1 cellular context compared by ENCODE assay signal in the genomic region with DNA sequence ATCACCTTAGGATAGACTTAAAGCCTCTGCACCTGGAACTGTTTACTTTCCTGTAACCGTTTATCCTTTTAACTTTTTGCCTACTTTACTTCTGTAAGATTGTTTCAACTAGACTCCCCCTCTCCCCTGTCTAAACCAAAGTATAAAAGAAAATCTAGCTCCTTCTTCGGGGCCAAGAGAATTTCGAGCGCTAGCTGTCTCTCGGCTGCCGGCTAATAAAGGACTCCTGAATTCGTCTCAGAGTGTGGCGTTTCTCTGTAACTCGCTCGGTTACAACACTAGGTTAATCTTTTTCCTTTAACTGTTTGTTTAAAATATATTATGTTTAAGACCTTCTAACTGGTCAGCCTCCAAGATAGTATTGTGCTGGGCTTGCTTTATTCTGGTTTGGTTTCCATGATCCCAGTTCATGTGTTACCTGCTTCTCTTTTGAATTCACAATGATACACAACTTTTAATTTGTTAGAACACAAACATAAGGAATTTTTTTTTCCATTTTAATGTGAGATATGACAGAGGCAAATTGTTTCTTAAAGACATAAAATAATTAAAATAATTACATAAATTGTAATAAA.
A peak's percentile ranks its signal among the peaks of the same experiment; 100 is the strongest.
TF ChIP-seq lines count a peak whose summit lies in the region.

No MANE protein-coding gene starts in this region.

TF ChIP-seq in K562, 482 proteins besides CTCF, POLR2A, EP300 and RAD21 (continued from another document):
- TF ChIP-seq, protein P1, sequence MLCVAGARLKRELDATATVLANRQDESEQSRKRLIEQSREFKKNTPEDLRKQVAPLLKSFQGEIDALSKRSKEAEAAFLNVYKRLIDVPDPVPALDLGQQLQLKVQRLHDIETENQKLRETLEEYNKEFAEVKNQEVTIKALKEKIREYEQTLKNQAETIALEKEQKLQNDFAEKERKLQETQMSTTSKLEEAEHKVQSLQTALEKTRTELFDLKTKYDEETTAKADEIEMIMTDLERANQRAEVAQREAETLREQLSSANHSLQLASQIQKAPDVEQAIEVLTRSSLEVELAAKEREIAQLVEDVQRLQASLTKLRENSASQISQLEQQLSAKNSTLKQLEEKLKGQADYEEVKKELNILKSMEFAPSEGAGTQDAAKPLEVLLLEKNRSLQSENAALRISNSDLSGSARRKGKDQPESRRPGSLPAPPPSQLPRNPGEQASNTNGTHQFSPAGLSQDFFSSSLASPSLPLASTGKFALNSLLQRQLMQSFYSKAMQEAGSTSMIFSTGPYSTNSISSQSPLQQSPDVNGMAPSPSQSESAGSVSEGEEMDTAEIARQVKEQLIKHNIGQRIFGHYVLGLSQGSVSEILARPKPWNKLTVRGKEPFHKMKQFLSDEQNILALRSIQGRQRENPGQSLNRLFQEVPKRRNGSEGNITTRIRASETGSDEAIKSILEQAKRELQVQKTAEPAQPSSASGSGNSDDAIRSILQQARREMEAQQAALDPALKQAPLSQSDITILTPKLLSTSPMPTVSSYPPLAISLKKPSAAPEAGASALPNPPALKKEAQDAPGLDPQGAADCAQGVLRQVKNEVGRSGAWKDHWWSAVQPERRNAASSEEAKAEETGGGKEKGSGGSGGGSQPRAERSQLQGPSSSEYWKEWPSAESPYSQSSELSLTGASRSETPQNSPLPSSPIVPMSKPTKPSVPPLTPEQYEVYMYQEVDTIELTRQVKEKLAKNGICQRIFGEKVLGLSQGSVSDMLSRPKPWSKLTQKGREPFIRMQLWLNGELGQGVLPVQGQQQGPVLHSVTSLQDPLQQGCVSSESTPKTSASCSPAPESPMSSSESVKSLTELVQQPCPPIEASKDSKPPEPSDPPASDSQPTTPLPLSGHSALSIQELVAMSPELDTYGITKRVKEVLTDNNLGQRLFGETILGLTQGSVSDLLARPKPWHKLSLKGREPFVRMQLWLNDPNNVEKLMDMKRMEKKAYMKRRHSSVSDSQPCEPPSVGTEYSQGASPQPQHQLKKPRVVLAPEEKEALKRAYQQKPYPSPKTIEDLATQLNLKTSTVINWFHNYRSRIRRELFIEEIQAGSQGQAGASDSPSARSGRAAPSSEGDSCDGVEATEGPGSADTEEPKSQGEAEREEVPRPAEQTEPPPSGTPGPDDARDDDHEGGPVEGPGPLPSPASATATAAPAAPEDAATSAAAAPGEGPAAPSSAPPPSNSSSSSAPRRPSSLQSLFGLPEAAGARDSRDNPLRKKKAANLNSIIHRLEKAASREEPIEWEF (CRISPR knock-in tag; IDR thresholded peaks at IDR 0.05) = no peak
- no peak for TF ChIP-seq MCM2 (IDR thresholded peaks at IDR 0.05; ENCODE audit: low read depth)
- TF ChIP-seq KDM1A (IDR thresholded peaks at IDR 0.05) = peak; percentile 83
- no peak for TF ChIP-seq PRMT5 (CRISPR knock-in tag; IDR thresholded peaks at IDR 0.05)
- TF ChIP-seq PML (IDR thresholded peaks at IDR 0.05; ENCODE audit: low read length) = no peak
- TF ChIP-seq, protein P2, sequence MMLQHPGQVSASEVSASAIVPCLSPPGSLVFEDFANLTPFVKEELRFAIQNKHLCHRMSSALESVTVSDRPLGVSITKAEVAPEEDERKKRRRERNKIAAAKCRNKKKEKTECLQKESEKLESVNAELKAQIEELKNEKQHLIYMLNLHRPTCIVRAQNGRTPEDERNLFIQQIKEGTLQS (IDR thresholded peaks at IDR 0.05) = no peak
- TF ChIP-seq, protein P2 (CRISPR knock-in tag; conservative IDR thresholded peaks at IDR 0.05) = no peak
- TF ChIP-seq ARID1B (IDR thresholded peaks at IDR 0.05) = peak; percentile 40
- TF ChIP-seq NONO (IDR thresholded peaks at IDR 0.05; ENCODE audit: low read depth in 2 of 2, low read length in 1 of 2) = no peak
- peak; percentile 12 for TF ChIP-seq POLR2H (tag; IDR thresholded peaks at IDR 0.05; ENCODE audit: low read depth)
- TF ChIP-seq ZNF445 (CRISPR knock-in tag; IDR thresholded peaks at IDR 0.05; ENCODE audit: low read depth) = no peak
- TF ChIP-seq, protein P3, sequence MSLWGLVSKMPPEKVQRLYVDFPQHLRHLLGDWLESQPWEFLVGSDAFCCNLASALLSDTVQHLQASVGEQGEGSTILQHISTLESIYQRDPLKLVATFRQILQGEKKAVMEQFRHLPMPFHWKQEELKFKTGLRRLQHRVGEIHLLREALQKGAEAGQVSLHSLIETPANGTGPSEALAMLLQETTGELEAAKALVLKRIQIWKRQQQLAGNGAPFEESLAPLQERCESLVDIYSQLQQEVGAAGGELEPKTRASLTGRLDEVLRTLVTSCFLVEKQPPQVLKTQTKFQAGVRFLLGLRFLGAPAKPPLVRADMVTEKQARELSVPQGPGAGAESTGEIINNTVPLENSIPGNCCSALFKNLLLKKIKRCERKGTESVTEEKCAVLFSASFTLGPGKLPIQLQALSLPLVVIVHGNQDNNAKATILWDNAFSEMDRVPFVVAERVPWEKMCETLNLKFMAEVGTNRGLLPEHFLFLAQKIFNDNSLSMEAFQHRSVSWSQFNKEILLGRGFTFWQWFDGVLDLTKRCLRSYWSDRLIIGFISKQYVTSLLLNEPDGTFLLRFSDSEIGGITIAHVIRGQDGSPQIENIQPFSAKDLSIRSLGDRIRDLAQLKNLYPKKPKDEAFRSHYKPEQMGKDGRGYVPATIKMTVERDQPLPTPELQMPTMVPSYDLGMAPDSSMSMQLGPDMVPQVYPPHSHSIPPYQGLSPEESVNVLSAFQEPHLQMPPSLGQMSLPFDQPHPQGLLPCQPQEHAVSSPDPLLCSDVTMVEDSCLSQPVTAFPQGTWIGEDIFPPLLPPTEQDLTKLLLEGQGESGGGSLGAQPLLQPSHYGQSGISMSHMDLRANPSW (CRISPR knock-in tag; IDR thresholded peaks at IDR 0.05) = no peak
- TF ChIP-seq C11orf30 (IDR thresholded peaks at IDR 0.05; ENCODE audit: low read depth) = peak; percentile 41; the same call in 1 of the 2 replicates
- no peak for TF ChIP-seq PHB2 (IDR thresholded peaks at IDR 0.05; ENCODE audit: low read depth)
- TF ChIP-seq ZKSCAN8 (CRISPR knock-in tag; IDR thresholded peaks at IDR 0.05) = no peak
- TF ChIP-seq, protein P4, sequence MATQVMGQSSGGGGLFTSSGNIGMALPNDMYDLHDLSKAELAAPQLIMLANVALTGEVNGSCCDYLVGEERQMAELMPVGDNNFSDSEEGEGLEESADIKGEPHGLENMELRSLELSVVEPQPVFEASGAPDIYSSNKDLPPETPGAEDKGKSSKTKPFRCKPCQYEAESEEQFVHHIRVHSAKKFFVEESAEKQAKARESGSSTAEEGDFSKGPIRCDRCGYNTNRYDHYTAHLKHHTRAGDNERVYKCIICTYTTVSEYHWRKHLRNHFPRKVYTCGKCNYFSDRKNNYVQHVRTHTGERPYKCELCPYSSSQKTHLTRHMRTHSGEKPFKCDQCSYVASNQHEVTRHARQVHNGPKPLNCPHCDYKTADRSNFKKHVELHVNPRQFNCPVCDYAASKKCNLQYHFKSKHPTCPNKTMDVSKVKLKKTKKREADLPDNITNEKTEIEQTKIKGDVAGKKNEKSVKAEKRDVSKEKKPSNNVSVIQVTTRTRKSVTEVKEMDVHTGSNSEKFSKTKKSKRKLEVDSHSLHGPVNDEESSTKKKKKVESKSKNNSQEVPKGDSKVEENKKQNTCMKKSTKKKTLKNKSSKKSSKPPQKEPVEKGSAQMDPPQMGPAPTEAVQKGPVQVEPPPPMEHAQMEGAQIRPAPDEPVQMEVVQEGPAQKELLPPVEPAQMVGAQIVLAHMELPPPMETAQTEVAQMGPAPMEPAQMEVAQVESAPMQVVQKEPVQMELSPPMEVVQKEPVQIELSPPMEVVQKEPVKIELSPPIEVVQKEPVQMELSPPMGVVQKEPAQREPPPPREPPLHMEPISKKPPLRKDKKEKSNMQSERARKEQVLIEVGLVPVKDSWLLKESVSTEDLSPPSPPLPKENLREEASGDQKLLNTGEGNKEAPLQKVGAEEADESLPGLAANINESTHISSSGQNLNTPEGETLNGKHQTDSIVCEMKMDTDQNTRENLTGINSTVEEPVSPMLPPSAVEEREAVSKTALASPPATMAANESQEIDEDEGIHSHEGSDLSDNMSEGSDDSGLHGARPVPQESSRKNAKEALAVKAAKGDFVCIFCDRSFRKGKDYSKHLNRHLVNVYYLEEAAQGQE (CRISPR knock-in tag; IDR thresholded peaks at IDR 0.05; ENCODE audit: low read depth) = no peak
- no peak for TF ChIP-seq DNMT1 (IDR thresholded peaks at IDR 0.05)
- TF ChIP-seq SMARCC2 (IDR thresholded peaks at IDR 0.05; ENCODE audit: low read depth) = no peak
- no peak for TF ChIP-seq NRF1 (conservative IDR thresholded peaks at IDR 0.05 in 1 of 2, IDR thresholded peaks at IDR 0.05 in 1 of 2)
- 0 out of 4 replicates have a peak, but pooled peaks of 1 of the 2 experiments have one; percentile 7 for TF ChIP-seq TBL1XR1 (IDR thresholded peaks at IDR 0.05; ENCODE audit: low read length in 2 of 2)
- TF ChIP-seq PURB (CRISPR knock-in tag; IDR thresholded peaks at IDR 0.05; ENCODE audit: low read depth) = no peak
- TF ChIP-seq CC2D1A (IDR thresholded peaks at IDR 0.05) = no peak
- no peak for TF ChIP-seq HDGF (IDR thresholded peaks at IDR 0.05)
- peak; percentile 58; the same call in 1 of the 2 replicates for TF ChIP-seq ZNF316 (IDR thresholded peaks at IDR 0.05)
- TF ChIP-seq, protein P5, sequence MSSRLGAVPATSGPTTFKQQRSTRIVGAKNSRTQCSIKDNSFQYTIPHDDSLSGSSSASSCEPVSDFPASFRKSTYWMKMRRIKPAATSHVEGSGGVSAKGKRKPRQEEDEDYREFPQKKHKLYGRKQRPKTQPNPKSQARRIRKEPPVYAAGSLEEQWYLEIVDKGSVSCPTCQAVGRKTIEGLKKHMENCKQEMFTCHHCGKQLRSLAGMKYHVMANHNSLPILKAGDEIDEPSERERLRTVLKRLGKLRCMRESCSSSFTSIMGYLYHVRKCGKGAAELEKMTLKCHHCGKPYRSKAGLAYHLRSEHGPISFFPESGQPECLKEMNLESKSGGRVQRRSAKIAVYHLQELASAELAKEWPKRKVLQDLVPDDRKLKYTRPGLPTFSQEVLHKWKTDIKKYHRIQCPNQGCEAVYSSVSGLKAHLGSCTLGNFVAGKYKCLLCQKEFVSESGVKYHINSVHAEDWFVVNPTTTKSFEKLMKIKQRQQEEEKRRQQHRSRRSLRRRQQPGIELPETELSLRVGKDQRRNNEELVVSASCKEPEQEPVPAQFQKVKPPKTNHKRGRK (tag; IDR thresholded peaks at IDR 0.05) = no peak
- TF ChIP-seq, protein P6, sequence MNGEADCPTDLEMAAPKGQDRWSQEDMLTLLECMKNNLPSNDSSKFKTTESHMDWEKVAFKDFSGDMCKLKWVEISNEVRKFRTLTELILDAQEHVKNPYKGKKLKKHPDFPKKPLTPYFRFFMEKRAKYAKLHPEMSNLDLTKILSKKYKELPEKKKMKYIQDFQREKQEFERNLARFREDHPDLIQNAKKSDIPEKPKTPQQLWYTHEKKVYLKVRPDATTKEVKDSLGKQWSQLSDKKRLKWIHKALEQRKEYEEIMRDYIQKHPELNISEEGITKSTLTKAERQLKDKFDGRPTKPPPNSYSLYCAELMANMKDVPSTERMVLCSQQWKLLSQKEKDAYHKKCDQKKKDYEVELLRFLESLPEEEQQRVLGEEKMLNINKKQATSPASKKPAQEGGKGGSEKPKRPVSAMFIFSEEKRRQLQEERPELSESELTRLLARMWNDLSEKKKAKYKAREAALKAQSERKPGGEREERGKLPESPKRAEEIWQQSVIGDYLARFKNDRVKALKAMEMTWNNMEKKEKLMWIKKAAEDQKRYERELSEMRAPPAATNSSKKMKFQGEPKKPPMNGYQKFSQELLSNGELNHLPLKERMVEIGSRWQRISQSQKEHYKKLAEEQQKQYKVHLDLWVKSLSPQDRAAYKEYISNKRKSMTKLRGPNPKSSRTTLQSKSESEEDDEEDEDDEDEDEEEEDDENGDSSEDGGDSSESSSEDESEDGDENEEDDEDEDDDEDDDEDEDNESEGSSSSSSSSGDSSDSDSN (IDR thresholded peaks at IDR 0.05; ENCODE audit: borderline replicate concordance in 1 of 2, low read depth in 2 of 2, low read length in 2 of 2) = peak in 1 of 2 experiments; percentile 4; a peak in 1 of 4 replicates
- TF ChIP-seq ZNF589 (CRISPR knock-in tag; IDR thresholded peaks at IDR 0.05; ENCODE audit: low read depth) = 0 out of 2 replicates have a peak, but pooled peaks have one; percentile 51
- no peak for TF ChIP-seq PCBP2 (IDR thresholded peaks at IDR 0.05; ENCODE audit: low read depth, low read length, poor library complexity, severe bottlenecking)
- no peak for TF ChIP-seq SREBF1 (IDR thresholded peaks at IDR 0.05; ENCODE audit: borderline replicate concordance, low read depth, low read length)
- TF ChIP-seq PHF21A (IDR thresholded peaks at IDR 0.05; ENCODE audit: borderline replicate concordance, low read depth) = no peak
- TF ChIP-seq ZC3H11A (IDR thresholded peaks at IDR 0.05; ENCODE audit: low read depth, low read length) = no peak
- peak; percentile 19; the same call in 1 of the 2 replicates for TF ChIP-seq PHF8 (IDR thresholded peaks at IDR 0.05; ENCODE audit: borderline replicate concordance, low read length)
